1 cellular context compared by ENCODE assay signal in the genomic region with DNA sequence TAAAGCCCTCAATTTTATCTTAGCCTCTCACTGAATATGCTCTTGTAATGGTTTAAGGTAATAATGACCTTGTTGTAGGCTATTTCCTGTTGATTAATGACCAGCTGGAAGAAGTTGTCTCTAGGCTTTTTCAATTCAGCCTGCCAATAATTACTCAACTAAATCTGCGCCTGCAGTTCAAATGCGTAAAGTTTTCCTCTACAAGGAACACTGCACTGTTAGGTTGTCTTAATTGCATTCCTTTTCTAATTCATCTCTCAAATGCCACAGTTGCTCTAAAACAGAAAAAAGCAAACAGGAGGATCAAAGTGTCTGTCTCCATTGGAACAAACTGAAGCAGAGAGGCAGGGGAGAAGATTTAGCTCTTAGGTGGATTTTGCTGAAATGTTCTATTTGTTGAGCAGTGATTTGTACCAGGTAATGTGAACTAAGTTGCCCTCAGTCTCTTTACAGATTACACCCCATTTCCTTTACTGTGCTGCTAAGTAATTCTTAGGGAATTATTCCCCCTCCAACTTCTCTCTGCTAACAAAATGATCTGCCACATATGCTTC.
TF ChIP-seq lines count a peak whose summit lies in the region.

No MANE protein-coding gene starts in this region.

TF ChIP-seq in GM23338, 12 proteins besides CTCF, POLR2A, EP300 and RAD21:
- TF ChIP-seq ZNF462 (CRISPR knock-in tag; IDR thresholded peaks at IDR 0.05): no peak
- TF ChIP-seq, protein P1, sequence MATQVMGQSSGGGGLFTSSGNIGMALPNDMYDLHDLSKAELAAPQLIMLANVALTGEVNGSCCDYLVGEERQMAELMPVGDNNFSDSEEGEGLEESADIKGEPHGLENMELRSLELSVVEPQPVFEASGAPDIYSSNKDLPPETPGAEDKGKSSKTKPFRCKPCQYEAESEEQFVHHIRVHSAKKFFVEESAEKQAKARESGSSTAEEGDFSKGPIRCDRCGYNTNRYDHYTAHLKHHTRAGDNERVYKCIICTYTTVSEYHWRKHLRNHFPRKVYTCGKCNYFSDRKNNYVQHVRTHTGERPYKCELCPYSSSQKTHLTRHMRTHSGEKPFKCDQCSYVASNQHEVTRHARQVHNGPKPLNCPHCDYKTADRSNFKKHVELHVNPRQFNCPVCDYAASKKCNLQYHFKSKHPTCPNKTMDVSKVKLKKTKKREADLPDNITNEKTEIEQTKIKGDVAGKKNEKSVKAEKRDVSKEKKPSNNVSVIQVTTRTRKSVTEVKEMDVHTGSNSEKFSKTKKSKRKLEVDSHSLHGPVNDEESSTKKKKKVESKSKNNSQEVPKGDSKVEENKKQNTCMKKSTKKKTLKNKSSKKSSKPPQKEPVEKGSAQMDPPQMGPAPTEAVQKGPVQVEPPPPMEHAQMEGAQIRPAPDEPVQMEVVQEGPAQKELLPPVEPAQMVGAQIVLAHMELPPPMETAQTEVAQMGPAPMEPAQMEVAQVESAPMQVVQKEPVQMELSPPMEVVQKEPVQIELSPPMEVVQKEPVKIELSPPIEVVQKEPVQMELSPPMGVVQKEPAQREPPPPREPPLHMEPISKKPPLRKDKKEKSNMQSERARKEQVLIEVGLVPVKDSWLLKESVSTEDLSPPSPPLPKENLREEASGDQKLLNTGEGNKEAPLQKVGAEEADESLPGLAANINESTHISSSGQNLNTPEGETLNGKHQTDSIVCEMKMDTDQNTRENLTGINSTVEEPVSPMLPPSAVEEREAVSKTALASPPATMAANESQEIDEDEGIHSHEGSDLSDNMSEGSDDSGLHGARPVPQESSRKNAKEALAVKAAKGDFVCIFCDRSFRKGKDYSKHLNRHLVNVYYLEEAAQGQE (IDR thresholded peaks at IDR 0.05; ENCODE audit: unreplicated experiment): no peak
